ENCODE assay signal across 1 cellular context in the genomic region with DNA sequence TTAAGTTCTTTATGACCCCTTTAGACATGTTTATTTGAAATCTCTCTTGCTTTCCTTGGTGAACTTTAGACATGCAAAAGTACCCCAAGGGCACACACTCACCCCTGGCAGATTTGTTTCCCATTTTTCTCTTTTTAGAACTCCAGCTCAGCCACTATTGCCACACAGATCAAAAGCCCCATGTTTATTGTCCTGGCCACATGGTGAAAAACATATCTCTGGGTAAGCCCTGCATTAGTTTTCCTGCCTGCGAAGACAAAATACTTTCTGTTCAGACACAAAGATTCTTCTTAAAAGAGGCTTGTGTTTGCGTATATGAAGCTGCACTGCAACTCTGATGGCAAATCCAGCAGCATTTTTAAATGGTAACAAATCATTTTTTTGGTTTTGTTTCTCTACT.
TF ChIP-seq lines count a peak whose summit lies in the region.

No MANE protein-coding gene starts in this region.

TF ChIP-seq in H1, 55 proteins besides CTCF, POLR2A, EP300 and RAD21:
- TF ChIP-seq CHD1 (IDR thresholded peaks at IDR 0.05; ENCODE audit: low read depth, low read length) (no peak), SP1 (IDR thresholded peaks at IDR 0.05; ENCODE audit: low read depth, low read length) (no peak), FOSL1 (IDR thresholded peaks at IDR 0.05; ENCODE audit: insufficient read depth, low read depth, low read length) (no peak), GTF2F1 (IDR thresholded peaks at IDR 0.05; ENCODE audit: borderline replicate concordance, low read depth, low read length) (no peak), KDM5A (IDR thresholded peaks at IDR 0.05; ENCODE audit: low read length) (no peak), HDAC2 (IDR thresholded peaks at IDR 0.05; ENCODE audit: borderline replicate concordance in 1 of 2, low read depth in 2 of 2, low read length in 2 of 2) (no peak), TAF7 (optimal IDR thresholded peaks at IDR 0.05; ENCODE audit: borderline replicate concordance, low read depth, low read length) (no peak), RXRA (IDR thresholded peaks at IDR 0.05; ENCODE audit: insufficient read depth, low read depth, low read length) (no peak), SIX5 (IDR thresholded peaks at IDR 0.05; ENCODE audit: low read depth, low read length) (no peak), RBBP5 (IDR thresholded peaks at IDR 0.05; ENCODE audit: borderline replicate concordance, low read depth, low read length) (no peak), CBX5 (IDR thresholded peaks at IDR 0.05; ENCODE audit: low read depth, low read length) (no peak), JUND (IDR thresholded peaks at IDR 0.05; ENCODE audit: low read length) (no peak), BACH1 (IDR thresholded peaks at IDR 0.05; ENCODE audit: low read length) (no peak), SIN3A (conservative IDR thresholded peaks at IDR 0.05 in 1 of 2, IDR thresholded peaks at IDR 0.05 in 1 of 2; ENCODE audit: low read depth in 1 of 2, low read length in 2 of 2) (no peak), ASH2L (IDR thresholded peaks at IDR 0.05; ENCODE audit: low read length) (no peak), CTBP2 (IDR thresholded peaks at IDR 0.05; ENCODE audit: borderline replicate concordance, insufficient read depth, insufficient read length, low read length) (no peak), SUZ12 (IDR thresholded peaks at IDR 0.05; ENCODE audit: low read length) (no peak), TCF12 (IDR thresholded peaks at IDR 0.05; ENCODE audit: low read depth, low read length) (no peak)
- TF ChIP-seq, protein P1, sequence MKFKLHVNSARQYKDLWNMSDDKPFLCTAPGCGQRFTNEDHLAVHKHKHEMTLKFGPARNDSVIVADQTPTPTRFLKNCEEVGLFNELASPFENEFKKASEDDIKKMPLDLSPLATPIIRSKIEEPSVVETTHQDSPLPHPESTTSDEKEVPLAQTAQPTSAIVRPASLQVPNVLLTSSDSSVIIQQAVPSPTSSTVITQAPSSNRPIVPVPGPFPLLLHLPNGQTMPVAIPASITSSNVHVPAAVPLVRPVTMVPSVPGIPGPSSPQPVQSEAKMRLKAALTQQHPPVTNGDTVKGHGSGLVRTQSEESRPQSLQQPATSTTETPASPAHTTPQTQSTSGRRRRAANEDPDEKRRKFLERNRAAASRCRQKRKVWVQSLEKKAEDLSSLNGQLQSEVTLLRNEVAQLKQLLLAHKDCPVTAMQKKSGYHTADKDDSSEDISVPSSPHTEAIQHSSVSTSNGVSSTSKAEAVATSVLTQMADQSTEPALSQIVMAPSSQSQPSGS (IDR thresholded peaks at IDR 0.05; ENCODE audit: low read length) = no peak
